ENCODE assay signal across 19 cellular contexts in the genomic region with DNA sequence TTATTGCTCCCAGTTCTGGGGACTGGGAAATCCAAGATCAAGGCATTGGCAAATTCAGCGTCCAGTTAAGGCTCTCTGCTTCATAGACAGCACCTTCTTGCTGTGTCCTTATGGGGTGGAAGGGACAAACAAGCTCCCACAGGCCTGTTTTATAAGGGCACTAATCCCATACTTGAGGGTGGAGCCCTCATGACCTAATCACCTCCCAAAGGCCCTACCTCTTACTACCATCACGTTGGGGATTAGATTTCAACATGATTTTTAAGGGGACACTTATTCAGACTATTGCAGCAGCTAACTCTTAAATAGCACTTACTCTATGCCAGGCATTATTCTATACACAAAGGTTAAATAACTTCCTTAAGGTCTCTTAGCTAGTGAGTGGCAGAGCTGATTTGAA.
"Had no signal": no experiment of that assay in that cellular context is flagged by ENCODE, and none has a peak within 500 bp of the region (broad histone marks: within the 10 kb centered on the region; RNA-seq: fewer than 3 reads in every experiment).

No MANE protein-coding gene starts in this region.

- ATAC-seq: stimulated activated naive B cell treated with anti-CD40 and anti-IgM and Interleukin-4, amounts not matched to agents 10 μg/mL and 1 μg/mL and 100 μg/mL, for 72 hours; stimulated activated naive CD8-positive, alpha-beta T cell treated with anti-CD3 and anti-CD28 coated beads, Interleukin-15, amount 100 ng/mL, for 72 hours; upper lobe of right lung had no signal

- DNase-seq: effector CD4-positive, alpha-beta T cell; endodermal cell; foreskin melanocyte; immature natural killer cell; mesendoderm; naive B cell; occipital lobe; stimulated activated CD4-positive, alpha-beta T cell treated with anti-CD3 and anti-CD28 coated beads, Interleukin-2, amount 100 ng/mL, for 24 hours; stimulated activated CD4-positive, alpha-beta T cell treated with anti-CD3 and anti-CD28 coated beads, Interleukin-4, amount 100 ng/mL, for 4 hours; stimulated activated naive B cell treated with anti-CD40 and anti-IgM and Interleukin-4, amounts not matched to agents 10 μg/mL and 1 μg/mL and 100 μg/mL, for 72 hours; stimulated activated naive CD8-positive, alpha-beta T cell treated with anti-CD3 and anti-CD28 coated beads, Interleukin-15, amount 100 ng/mL, for 72 hours; upper lobe of right lung had no signal

- H3K4me3 ChIP-seq: coronary artery, lung, pancreas, right lobe of liver, skin epidermis, testis, tibial nerve, upper lobe of right lung had no signal

- H3K27me3 ChIP-seq: pancreas, right lobe of liver, testis, tibial nerve, upper lobe of right lung had no signal

- H3K4me1 ChIP-seq: testis, upper lobe of right lung had no signal

- H3K36me3 ChIP-seq: pancreas, right lobe of liver, tibial nerve, upper lobe of right lung had no signal

- H3K27ac ChIP-seq: coronary artery, pancreas, right lobe of liver, skin epidermis, testis, tibial nerve, upper lobe of right lung had no signal

- H3K9me3 ChIP-seq: pancreas, right lobe of liver, testis, tibial nerve, upper lobe of right lung had no signal
